In genomic region chr6:7697820-7698623, GRCh38 we compare ENCODE assay signal across 1 cellular context.
TF ChIP-seq lines count a peak whose summit lies in the region.

No MANE protein-coding gene starts in this region.

TF ChIP-seq in HepG2, 621 proteins besides CTCF, POLR2A, EP300 and RAD21 (continued from another document and continues in another):
- TF ChIP-seq NR2C2 (CRISPR knock-in tag; IDR thresholded peaks at IDR 0.05; ENCODE audit: borderline replicate concordance), result peak; percentile 56; the same call in 1 of the 2 replicates
- peak; percentile 82 for TF ChIP-seq KLF6 (CRISPR knock-in tag; IDR thresholded peaks at IDR 0.05)
- no peak; the same call in 1 of the 2 replicates for TF ChIP-seq MEIS2 (CRISPR knock-in tag; IDR thresholded peaks at IDR 0.05)
- TF ChIP-seq GPN1 (CRISPR knock-in tag; IDR thresholded peaks at IDR 0.05; ENCODE audit: borderline replicate concordance), result no peak
- peak; percentile 58 for TF ChIP-seq CREM (IDR thresholded peaks at IDR 0.05)
- no peak for TF ChIP-seq CREM (CRISPR knock-in tag; IDR thresholded peaks at IDR 0.05)
- no peak for TF ChIP-seq ZFP36L2 (CRISPR knock-in tag; IDR thresholded peaks at IDR 0.05)
- TF ChIP-seq HIC2 (CRISPR knock-in tag; IDR thresholded peaks at IDR 0.05; ENCODE audit: low read depth), result no peak
- TF ChIP-seq ZNF792 (CRISPR knock-in tag; IDR thresholded peaks at IDR 0.05), result 0 out of 2 replicates have a peak, but pooled peaks have one; percentile 54
- TF ChIP-seq ZNF207 (IDR thresholded peaks at IDR 0.05; ENCODE audit: borderline replicate concordance), result no peak
- no peak for TF ChIP-seq ZNF543 (CRISPR knock-in tag; IDR thresholded peaks at IDR 0.05)
- no peak for TF ChIP-seq ZNF24 (IDR thresholded peaks at IDR 0.05)
- TF ChIP-seq DPF2 (CRISPR knock-in tag; IDR thresholded peaks at IDR 0.05; ENCODE audit: borderline replicate concordance, low read depth), result 0 out of 2 replicates have a peak, but pooled peaks have one; percentile 44
- no peak for TF ChIP-seq ZHX2 (IDR thresholded peaks at IDR 0.05; ENCODE audit: low read depth)
- no peak for TF ChIP-seq ZHX2 (CRISPR knock-in tag; IDR thresholded peaks at IDR 0.05; ENCODE audit: borderline replicate concordance)
- TF ChIP-seq ZBTB3 (CRISPR knock-in tag; IDR thresholded peaks at IDR 0.05; ENCODE audit: borderline replicate concordance, low read depth), result no peak
- TF ChIP-seq E2F5 (CRISPR knock-in tag; conservative IDR thresholded peaks at IDR 0.05), result no peak
- no peak for TF ChIP-seq FOXA1 (IDR thresholded peaks at IDR 0.05)
- TF ChIP-seq FOXA1 (CRISPR knock-in tag; IDR thresholded peaks at IDR 0.05), result peak; percentile 78
- no peak for TF ChIP-seq ELK4 (CRISPR knock-in tag; IDR thresholded peaks at IDR 0.05; ENCODE audit: borderline replicate concordance)
- no peak for TF ChIP-seq NFKB2 (CRISPR knock-in tag; IDR thresholded peaks at IDR 0.05; ENCODE audit: borderline replicate concordance)
- TF ChIP-seq ZBTB7B (CRISPR knock-in tag; IDR thresholded peaks at IDR 0.05), result no peak
- TF ChIP-seq ZNF274 (CRISPR knock-in tag; IDR thresholded peaks at IDR 0.05), result no peak
- TF ChIP-seq ZNF20 (CRISPR knock-in tag; IDR thresholded peaks at IDR 0.05), result no peak
- TF ChIP-seq SP1 (IDR thresholded peaks at IDR 0.05), result no peak
- TF ChIP-seq SP1 (CRISPR knock-in tag; IDR thresholded peaks at IDR 0.05), result no peak
- TF ChIP-seq USF2 (IDR thresholded peaks at IDR 0.05; ENCODE audit: low read depth, low read length), result no peak
- no peak for TF ChIP-seq USF2 (CRISPR knock-in tag; IDR thresholded peaks at IDR 0.05; ENCODE audit: borderline replicate concordance)
- no peak; the same call in 1 of the 2 replicates for TF ChIP-seq MEIS1 (CRISPR knock-in tag; IDR thresholded peaks at IDR 0.05; ENCODE audit: borderline replicate concordance)
- TF ChIP-seq ZNF282 (IDR thresholded peaks at IDR 0.05; ENCODE audit: partially characterized antibody), result no peak
- no peak for TF ChIP-seq XBP1 (CRISPR knock-in tag; IDR thresholded peaks at IDR 0.05)
- no peak for TF ChIP-seq NCOA5 (CRISPR knock-in tag; IDR thresholded peaks at IDR 0.05)
- peak; percentile 47; the same call in 1 of the 2 replicates for TF ChIP-seq PAXIP1 (CRISPR knock-in tag; conservative IDR thresholded peaks at IDR 0.05)
- no peak for TF ChIP-seq HNF1B (CRISPR knock-in tag; IDR thresholded peaks at IDR 0.05)
- TF ChIP-seq YY1 (IDR thresholded peaks at IDR 0.05; ENCODE audit: insufficient read depth, insufficient replicate concordance, low read depth, low read length), result no peak
- TF ChIP-seq AHDC1 (CRISPR knock-in tag; IDR thresholded peaks at IDR 0.05; ENCODE audit: borderline replicate concordance), result peak; percentile 63; the same call in 1 of the 2 replicates
